12 cellular contexts compared by ENCODE assay signal in genomic region chr20:32444474-32445220, GRCh38.
DNase-seq lines count a peak whose midpoint lies in the region; ATAC-seq and TF ChIP-seq lines count a peak whose summit lies in the region.
"Had no signal": no experiment of that assay in that cellular context is flagged by ENCODE, and none has a peak within 500 bp of the region (broad histone marks: within the 10 kb centered on the region; RNA-seq: fewer than 3 reads in every experiment).

No MANE protein-coding gene starts in this region.

- H3K36me3 Mint-ChIP-seq in Caco-2 (ENCODE audit: insufficient read depth, unreplicated experiment) (peaks cover 96% of the 10 kb centered on the region), T-helper 17 cell (ENCODE audit: low read depth) (peaks cover 3% of the 10 kb centered on the region)
- peaks cover 45% of the 10 kb centered on the region for H3K36me3 Mint-ChIP-seq in effector memory CD8-positive, alpha-beta T cell (ENCODE audit: insufficient read depth)

- H3K36me3 ChIP-seq in Caco-2 (ENCODE audit: control insufficient read depth, insufficient read depth, low read length): peaks cover 13% of the 10 kb centered on the region

- H3K27me3 ChIP-seq in Caco-2 (replicated peaks; ENCODE audit: control insufficient read depth, insufficient read depth, low read length): no peaks in the 10 kb centered on the region

- H3K4me1 ChIP-seq in Caco-2: 0 out of 2 replicates have a peak, but pooled peaks cover 5% of the 10 kb centered on the region

- POLR2A ChIA-PET in Caco-2 (lab: Charles Lee): interaction anchor here (0.5 kb wide), 1 partner anchor 94 kb away, joined by 5 read pairs; no protein-coding TSS in a partner anchor

- no peak for ATAC-seq in T-helper 17 cell
- ATAC-seq in effector memory CD8-positive, alpha-beta T cell (replicated peaks): no peak
- no peak for ATAC-seq in sciatic nerve

- H3K4me1 Mint-ChIP-seq in Caco-2 (ENCODE audit: low read depth, unreplicated experiment): peaks cover 22% of the 10 kb centered on the region
- peaks cover 32% of the 10 kb centered on the region for H3K4me1 Mint-ChIP-seq in T-helper 17 cell
- peaks cover 21 to 39% of the 10 kb centered on the region in 2 donors for H3K4me1 Mint-ChIP-seq in effector memory CD8-positive, alpha-beta T cell (ENCODE audit: low read depth in 2 of 2)

- no peaks in the 10 kb centered on the region for H3K9me3 ChIP-seq in Caco-2
- no peaks in the 10 kb centered on the region for H3K9me3 ChIP-seq in T-helper 17 cell (ENCODE audit: control insufficient read depth, low read length, poor library complexity, severe bottlenecking)

- H3K4me3 Mint-ChIP-seq in Caco-2 (ENCODE audit: unreplicated experiment) (no peak overlapping the region), T-helper 17 cell (no peak overlapping the region)
- H3K4me3 Mint-ChIP-seq in effector memory CD8-positive, alpha-beta T cell: no peak overlapping the region
- H3K4me3 Mint-ChIP-seq: activated B cell treated with CpG ODN at 0.5 μM for 24 hours had no signal

- intact Hi-C loops in Caco-2 (cut with micrococcal nuclease; ENCODE audit: unreplicated experiment) (loop anchor here (5.0 to 10.0 kb wide), 2 partner anchors 210 to 287 kb away; no protein-coding TSS in a partner anchor), sciatic nerve (cut with DNase I) (loop anchor here (10.0 kb wide), 1 partner anchor 240 kb away; the partner anchor contains the start of genes PLAGL2 and POFUT1)

- H3K27me3 Mint-ChIP-seq in Caco-2 (ENCODE audit: insufficient read depth, unreplicated experiment): no peaks in the 10 kb centered on the region
- no peaks in the 10 kb centered on the region for H3K27me3 Mint-ChIP-seq in T-helper 17 cell
- H3K27me3 Mint-ChIP-seq in effector memory CD8-positive, alpha-beta T cell: no peaks in the 10 kb centered on the region
- H3K27me3 Mint-ChIP-seq: activated B cell treated with CpG ODN at 0.5 μM for 24 hours had no signal

- DNase-seq in Caco-2: peak in 1 of 2 experiments; percentile 33
- no peak for DNase-seq in T-helper 17 cell
- no peak for DNase-seq in effector memory CD8-positive, alpha-beta T cell
- DNase-seq in sciatic nerve (ENCODE audit: low spot score): peak; percentile 18
- DNase-seq in NCI-H1048 (lab: John Stamatoyannopoulos, UW): no peak
- DNase-seq in C1 segment of cervical spinal cord (lab: John Stamatoyannopoulos, UW): no peak
- DNase-seq in OCI-M2 (lab: John Stamatoyannopoulos, UW; ENCODE audit: unreplicated experiment): no peak
- DNase-seq: activated B cell treated with CpG ODN at 0.5 μM for 24 hours, cerebellar nuclear complex, Kasumi-1, NCI-H1930 had no signal

- H3K27ac Mint-ChIP-seq in Caco-2 (ENCODE audit: unreplicated experiment): peak overlapping the region; percentile 9
- H3K27ac Mint-ChIP-seq in T-helper 17 cell: peak overlapping the region; percentile 93
- H3K27ac Mint-ChIP-seq in effector memory CD8-positive, alpha-beta T cell: peak overlapping the region; percentile 63 to 76

- no peak overlapping the region for H3K4me3 ChIP-seq in Caco-2 (ENCODE audit: low read depth, low read length)
- H3K4me3 ChIP-seq: SK-N-MC had no signal

- BruUV-seq in Caco-2 (replicated peaks; lab: Mats Ljungman, UMichigan): TSS peak; percentile 13

- TF ChIP-seq CTCF in Caco-2 (IDR thresholded peaks at IDR 0.05; ENCODE audit: insufficient read depth in 1 of 2, low read depth in 1 of 2, low read length in 1 of 2, severe bottlenecking in 1 of 2, unreplicated experiment in 1 of 2): no peak

- CTCF ChIA-PET in Caco-2 (lab: Charles Lee): interaction anchor here (1.2 kb wide), 1 partner anchor 40 kb away, joined by 3 read pairs; no protein-coding TSS in a partner anchor

- no peaks in the 10 kb centered on the region for H3K9me3 Mint-ChIP-seq in Caco-2 (ENCODE audit: unreplicated experiment)
- H3K9me3 Mint-ChIP-seq in effector memory CD8-positive, alpha-beta T cell: no peaks in the 10 kb centered on the region
- H3K9me3 Mint-ChIP-seq: activated B cell treated with CpG ODN at 0.5 μM for 24 hours had no signal

Comparison
In these comparisons a context has a peak if more than half of its experiments do, and no peak if none do; other contexts are left out.
1. H3K27ac Mint-ChIP-seq: peak in every context shown above with its lines; median percentile 93 in T-helper 17 cell; 70 in effector memory CD8-positive, alpha-beta T cell; 9 in Caco-2.